Comparison of ENCODE assay signal across 9 cellular contexts in genomic region chr4:15162465-15163283, GRCh38.
DNase-seq lines count a peak whose midpoint lies in the region; ATAC-seq, FAIRE-seq and TF ChIP-seq lines count a peak whose summit lies in the region.
"Had no signal": no experiment of that assay in that cellular context is flagged by ENCODE, and none has a peak within 500 bp of the region (broad histone marks: within the 10 kb centered on the region; RNA-seq: fewer than 3 reads in every experiment).

No MANE protein-coding gene starts in this region.

- H3K9me3 ChIP-seq in pancreas, result no peaks in the 10 kb centered on the region
- H3K9me3 ChIP-seq: BLaER1 treated with 17β-estradiol and CSF1 and Interleukin-3, amounts not matched to agents 10 nM and 100 nM had no signal

- H3K27me3 ChIP-seq in pancreas, result no peaks in the 10 kb centered on the region
- H3K27me3 ChIP-seq: BLaER1 treated with 17β-estradiol and CSF1 and Interleukin-3, amounts not matched to agents 10 nM and 100 nM had no signal

- H3K4me3 ChIP-seq in cardiac fibroblast (replicated peaks in 1 of 2; ENCODE audit: low read depth in 2 of 2, low read length in 2 of 2) (no peak overlapping the region), pancreas (no peak overlapping the region)
- H3K4me3 ChIP-seq: BLaER1 treated with 17β-estradiol and CSF1 and Interleukin-3, amounts not matched to agents 10 nM and 100 nM had no signal

- FAIRE-seq in pancreas (lab: Jason Lieb, UNC), result no peak
- no peak for FAIRE-seq in GM12891 (lab: Jason Lieb, UNC)

- intact Hi-C loops in pancreas (cut with DNase I), result no loop called here

- TF ChIP-seq CTCF in cardiac fibroblast (IDR thresholded peaks at IDR 0.05; ENCODE audit: low read depth, low read length) (peak; percentile 41), pancreas (IDR thresholded peaks at IDR 0.05) (peak in 1 of 4 donors; percentile 7)

- no peaks in the 10 kb centered on the region for H3K36me3 ChIP-seq in pancreas
- H3K36me3 ChIP-seq: BLaER1 treated with 17β-estradiol and CSF1 and Interleukin-3, amounts not matched to agents 10 nM and 100 nM had no signal

- 4 to 6% methylated on average over 2 of the region's 2 CpGs for WGBS in pancreas, 2 donors

- H3K27ac ChIP-seq in pancreas, result no peak overlapping the region
- H3K27ac ChIP-seq: BLaER1 treated with 17β-estradiol and CSF1 and Interleukin-3, amounts not matched to agents 10 nM and 100 nM had no signal

- no peak for TF ChIP-seq POLR2A in GM12891 (IDR thresholded peaks at IDR 0.05; ENCODE audit: low read depth, low read length)

- ATAC-seq in pancreas (peak in 3 of 4 donors; percentile 30 to 68 (median 51)), GM19324 (IDR thresholded peaks at IDR 0.05; ENCODE audit: low FRiP score, unreplicated experiment) (no peak)

- peak; percentile 11 for DNase-seq in NCI-H2029 (lab: John Stamatoyannopoulos, UW)
- no peak for DNase-seq in NCI-H2029 treated with DMSO at 0.1 percent for 48 hours (lab: John Stamatoyannopoulos, UW)
- peak; percentile 46 for DNase-seq in MV-4-11 (lab: John Stamatoyannopoulos, UW)
- peak; percentile 69 for DNase-seq in cardiac fibroblast (ENCODE audit: low read depth in 2 of 2)
- DNase-seq in pancreas, result no peak
- DNase-seq in GM12891 (ENCODE audit: insufficient read length, low spot score), result no peak
- DNase-seq in activated naive CD4-positive, alpha-beta T cell treated with anti-CD3 and anti-CD28 coated beads, Interleukin-2, amount 50 U/mL, for 16 hours, result no peak

- no peaks in the 10 kb centered on the region for H3K4me1 ChIP-seq in pancreas
- H3K4me1 ChIP-seq: BLaER1 treated with 17β-estradiol and CSF1 and Interleukin-3, amounts not matched to agents 10 nM and 100 nM had no signal

TF ChIP-seq in GM12891, 5 proteins besides CTCF, POLR2A, EP300 and RAD21:
- TF ChIP-seq SPI1 (IDR thresholded peaks at IDR 0.05; ENCODE audit: low read depth, low read length) (no peak), PAX5 (IDR thresholded peaks at IDR 0.05; ENCODE audit: insufficient read depth, low read length, severe bottlenecking) (no peak), POLR2AphosphoS5 (IDR thresholded peaks at IDR 0.05; ENCODE audit: low read depth, low read length) (no peak), POU2F2 (IDR thresholded peaks at IDR 0.05; ENCODE audit: low read depth, low read length) (no peak), TAF1 (IDR thresholded peaks at IDR 0.05; ENCODE audit: low read depth, low read length) (no peak)

Comparison
In these comparisons a context has a peak if more than half of its experiments do, and no peak if none do; other contexts are left out.
1. DNase-seq: peak in NCI-H2029 (single experiment), MV-4-11 (single experiment) and cardiac fibroblast (2 of 2); none in NCI-H2029 treated with DMSO at 0.1 percent for 48 hours (single experiment), pancreas (0 of 6), GM12891 (single experiment) and activated naive CD4-positive, alpha-beta T cell treated with anti-CD3 and anti-CD28 coated beads, Interleukin-2, amount 50 U/mL, for 16 hours (single experiment).